Comparison of ENCODE assay signal across 17 cellular contexts in the genomic region with DNA sequence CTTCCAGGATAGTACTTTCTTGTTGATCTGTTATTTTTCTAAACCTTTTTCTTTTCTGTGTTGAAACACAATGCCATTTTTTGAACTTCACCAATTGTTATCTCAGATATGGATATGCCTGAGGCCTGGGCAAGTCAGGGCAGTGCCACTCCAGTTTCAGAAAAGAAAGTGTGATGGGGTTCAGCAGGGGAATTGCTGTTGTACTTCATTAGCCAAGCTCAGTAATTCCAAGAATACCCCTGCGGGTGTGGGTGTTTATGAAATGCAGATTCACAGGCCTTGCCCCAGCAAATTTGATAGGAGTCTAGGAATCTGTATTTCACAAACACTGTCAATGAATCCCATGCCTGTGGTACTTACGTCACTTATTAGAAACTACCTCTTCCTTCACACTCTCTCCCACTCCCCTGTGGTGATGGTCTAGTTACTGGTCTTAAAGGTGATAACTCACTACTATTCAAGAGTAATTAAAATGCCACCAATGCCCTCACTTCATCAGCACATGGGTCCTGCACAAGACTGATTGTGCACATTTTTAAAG.
"Had no signal": no experiment of that assay in that cellular context is flagged by ENCODE, and none has a peak within 500 bp of the region (broad histone marks: within the 10 kb centered on the region; RNA-seq: fewer than 3 reads in every experiment).

No MANE protein-coding gene starts in this region.

- H3K9me2 ChIP-seq: SK-N-SH had no signal

- H3K36me3 Mint-ChIP-seq: WTC11 had no signal

- H3K4me2 ChIP-seq: SK-N-SH had no signal

- H3K9me3 Mint-ChIP-seq: activated naive CD4-positive, alpha-beta T cell treated with anti-CD3 and anti-CD28 coated beads for 36 hours; nephron; WTC11 had no signal

- H3K27ac Mint-ChIP-seq: activated CD8-positive, alpha-beta T cell treated with anti-CD3 and anti-CD28 coated beads, Interleukin-2, amount 10 ng/mL, durations not matched to agents 7 days and 5 days; activated naive CD4-positive, alpha-beta T cell treated with anti-CD3 and anti-CD28 coated beads for 36 hours; WTC11 had no signal

- H3K9me3 ChIP-seq: mucosa of descending colon, SK-N-SH, tibial artery had no signal

- H3K36me3 ChIP-seq: tibial artery had no signal

- H3K4me3 Mint-ChIP-seq: activated CD8-positive, alpha-beta T cell treated with anti-CD3 and anti-CD28 coated beads, Interleukin-2, amount 10 ng/mL, durations not matched to agents 7 days and 5 days; activated naive CD4-positive, alpha-beta T cell treated with anti-CD3 and anti-CD28 coated beads for 36 hours; nephron; WTC11 had no signal

- DNase-seq: activated CD4-positive, alpha-beta T cell treated with anti-CD3 and anti-CD28 coated beads for 48 hours; activated CD8-positive, alpha-beta T cell treated with anti-CD3 and anti-CD28 coated beads, Interleukin-2, amount 10 ng/mL, durations not matched to agents 7 days and 5 days; activated naive CD4-positive, alpha-beta T cell treated with anti-CD3 and anti-CD28 coated beads for 36 hours; central memory CD4-positive, alpha-beta T cell; effector CD4-positive, alpha-beta T cell; hypothalamus; mucosa of descending colon; occipital lobe; SK-N-SH; stimulated activated CD4-positive, alpha-beta T cell treated with anti-CD3 and anti-CD28 coated beads, Interleukin-15, amount 100 ng/mL, for 24 hours; stimulated activated CD4-positive, alpha-beta T cell treated with anti-CD3 and anti-CD28 coated beads, Interleukin-4, amount 100 ng/mL, for 4 hours; tibial artery had no signal

- H3K27ac ChIP-seq: coronary artery, tibial artery had no signal

- FAIRE-seq: astrocyte, endothelial cell of umbilical vein had no signal

- H3K9ac ChIP-seq: SK-N-SH had no signal

- H3K4me3 ChIP-seq: coronary artery, mucosa of descending colon, tibial artery had no signal

- ATAC-seq: activated CD8-positive, alpha-beta T cell treated with anti-CD3 and anti-CD28 coated beads, Interleukin-2, amount 10 ng/mL, durations not matched to agents 7 days and 5 days; mucosa of descending colon; WTC11 had no signal

- H3K27me3 ChIP-seq: tibial artery had no signal
